15 cellular contexts compared by ENCODE assay signal in genomic region chr2:196983934-196984333, GRCh38. TPM values are rescaled to one million over a fixed set of nuclear protein-coding genes. Genes with fewer than 3 reads are reported as not detected.
A peak's percentile ranks its signal among the peaks of the same experiment; 100 is the strongest.
DNase-seq lines count a peak whose midpoint lies in the region; ATAC-seq and TF ChIP-seq lines count a peak whose summit lies in the region.
"Had no signal": no experiment of that assay in that cellular context is flagged by ENCODE, and none has a peak within 500 bp of the region (broad histone marks: within the 10 kb centered on the region; RNA-seq: fewer than 3 reads in every experiment).

No MANE protein-coding gene starts in this region.

- WGBS in liver, result 68% methylated on average over 3 of the region's 3 CpGs

- no peaks in the 10 kb centered on the region for H3K9me3 ChIP-seq in liver (ENCODE audit: control insufficient read depth in 4 of 4, low read length in 3 of 4)
- H3K9me3 ChIP-seq: adrenal gland, SK-N-SH had no signal

- no peaks in the 10 kb centered on the region for H3K27me3 ChIP-seq in HL-60 (ENCODE audit: insufficient read depth, poor library complexity, severe bottlenecking)
- no peaks in the 10 kb centered on the region for H3K27me3 ChIP-seq in liver (ENCODE audit: control insufficient read depth in 4 of 4, insufficient read depth in 4 of 4, low read length in 3 of 4)
- H3K27me3 ChIP-seq: adrenal gland had no signal

- no peak overlapping the region for H3K9ac ChIP-seq in liver (ENCODE audit: low read depth in 1 of 2, low read length in 2 of 2)
- H3K9ac ChIP-seq: SK-N-SH had no signal

- peak; percentile 95 to 96 for DNase-seq in AML-193 (lab: John Stamatoyannopoulos, UW)
- peak; percentile 73 to 76 for DNase-seq in HL-60 (ENCODE audit: low read depth in 1 of 2, low spot score in 1 of 2)
- DNase-seq in amniotic epithelial cell (ENCODE audit: low read depth), result peak; percentile 65
- no peak for DNase-seq in NCI-H82 (lab: John Stamatoyannopoulos, UW)
- DNase-seq in HPDE6-E6E7 (ENCODE audit: extremely low spot score), result no peak
- no peak for DNase-seq in HK-2 (ENCODE audit: unreplicated experiment)
- DNase-seq: activated CD8-positive, alpha-beta memory T cell treated with anti-CD3 and anti-CD28 coated beads, Interleukin-2, amount 50 U/mL, for 48 hours; adrenal gland; cortex of kidney; Kasumi-1; midbrain; NCI-H2081; SK-N-SH had no signal

- H3K4me3 ChIP-seq in HL-60 (replicated peaks; ENCODE audit: insufficient read depth, low read length), result no peak overlapping the region
- no peak overlapping the region for H3K4me3 ChIP-seq in liver (ENCODE audit: low read depth in 1 of 3, low read length in 3 of 3)
- H3K4me3 ChIP-seq: adrenal gland had no signal

- TF ChIP-seq RAD21 in liver (IDR thresholded peaks at IDR 0.05), result peak; percentile 26 to 40

- no peaks in the 10 kb centered on the region for H3K4me1 ChIP-seq in liver (ENCODE audit: control insufficient read depth in 4 of 4, insufficient read depth in 4 of 4, low read length in 3 of 4)

- no peak for ATAC-seq in GM19395 (IDR thresholded peaks at IDR 0.05; ENCODE audit: unreplicated experiment)

- H3K36me3 ChIP-seq in liver (ENCODE audit: control insufficient read depth in 4 of 4, insufficient read depth in 3 of 4, low read depth in 1 of 4, low read length in 3 of 4), result no peaks in the 10 kb centered on the region
- H3K36me3 ChIP-seq: adrenal gland had no signal

- TF ChIP-seq CTCF in HL-60 (IDR thresholded peaks at IDR 0.05; ENCODE audit: insufficient read depth, low read length) (no peak), liver (IDR thresholded peaks at IDR 0.05; ENCODE audit: low read depth, low read length, missing input control) (no peak)

- H3K27ac ChIP-seq in HL-60 (replicated peaks), result peak overlapping the region; percentile 80
- no peak overlapping the region for H3K27ac ChIP-seq in liver (ENCODE audit: low read depth in 1 of 2, low read length in 2 of 2)
- H3K27ac ChIP-seq: adrenal gland had no signal

TF ChIP-seq in liver, 16 proteins besides CTCF, POLR2A, EP300 and RAD21:
- TF ChIP-seq HNF4G (IDR thresholded peaks at IDR 0.05), result peak; percentile 9
- TF ChIP-seq FOXA1 (IDR thresholded peaks at IDR 0.05), result no peak
- TF ChIP-seq REST (IDR thresholded peaks at IDR 0.05), result peak; percentile 28
- TF ChIP-seq NR2F2 (IDR thresholded peaks at IDR 0.05), result no peak
- TF ChIP-seq GABPA (IDR thresholded peaks at IDR 0.05 in 1 of 2, conservative IDR thresholded peaks at IDR 0.05 in 1 of 2), result no peak
- no peak for TF ChIP-seq EGR1 (IDR thresholded peaks at IDR 0.05; ENCODE audit: low read depth in 2 of 2)
- TF ChIP-seq MAX (IDR thresholded peaks at IDR 0.05), result peak; percentile 59
- no peak for TF ChIP-seq TAF1 (conservative IDR thresholded peaks at IDR 0.05)
- peak; percentile 56 for TF ChIP-seq YY1 (IDR thresholded peaks at IDR 0.05)
- TF ChIP-seq RXRA (IDR thresholded peaks at IDR 0.05), result peak; percentile 64 to 83
- TF ChIP-seq ATF3 (IDR thresholded peaks at IDR 0.05), result peak; percentile 89
- peak; percentile 62 to 74 for TF ChIP-seq HNF4A (conservative IDR thresholded peaks at IDR 0.05)
- TF ChIP-seq JUND (IDR thresholded peaks at IDR 0.05), result peak; percentile 36 to 57
- TF ChIP-seq ZBTB33 (IDR thresholded peaks at IDR 0.05), result peak; percentile 63
- TF ChIP-seq SP1 (IDR thresholded peaks at IDR 0.05), result peak; percentile 46
- TF ChIP-seq FOXA2 (IDR thresholded peaks at IDR 0.05), result peak; percentile 48

RNA-seq across cellular contexts. Expression of gene PGAP1, which starts 57.4 kb away (rescaled TPM):
- 1 to 10 TPM; 3.7 to 5.8 TPM for total RNA-seq in liver
- polyA plus RNA-seq in liver, result 1 to 10 TPM in 1 of 2 donors, under 1 TPM in 1; 0.54 to 1.0 TPM

Comparison
In these comparisons a context has a peak if more than half of its experiments do, and no peak if none do; other contexts are left out.
1. DNase-seq: peak in AML-193 (2 of 2), HL-60 (2 of 2) and amniotic epithelial cell (single experiment); none in NCI-H82 (single experiment), HPDE6-E6E7 (single experiment) and HK-2 (single experiment).